ENCODE assay signal across 12 cellular contexts in the genomic region with DNA sequence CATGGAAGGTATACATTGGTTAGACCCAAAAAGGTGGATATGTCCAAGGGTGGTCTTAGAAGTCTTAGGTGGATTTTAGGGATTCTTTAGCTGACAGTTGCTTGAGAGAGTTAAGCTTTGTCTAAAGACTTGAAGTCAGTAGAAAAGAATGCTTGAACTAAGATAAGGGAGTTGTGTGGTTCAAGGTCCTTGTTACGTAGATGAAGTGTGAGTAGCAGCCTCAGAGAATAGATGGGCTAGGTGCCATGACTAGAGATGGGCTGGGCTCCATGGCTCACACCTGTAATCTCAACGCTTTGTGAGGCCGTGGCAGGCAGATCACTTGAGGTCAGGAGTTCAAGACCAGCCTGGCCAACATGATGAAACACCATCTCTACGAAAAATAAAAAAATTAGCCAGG. TPM values are rescaled to one million over a fixed set of nuclear protein-coding genes. Genes with fewer than 3 reads are reported as not detected.
DNase-seq lines count a peak whose midpoint lies in the region; ATAC-seq and TF ChIP-seq lines count a peak whose summit lies in the region.
"Had no signal": no experiment of that assay in that cellular context is flagged by ENCODE, and none has a peak within 500 bp of the region (broad histone marks: within the 10 kb centered on the region; RNA-seq: fewer than 3 reads in every experiment).

No MANE protein-coding gene starts in this region.

- H3K4me1 ChIP-seq in BLaER1 treated with 17β-estradiol and CSF1 and Interleukin-3, amounts not matched to agents 10 nM and 100 nM: peaks cover 8 to 23% (median 14%) of the 10 kb centered on the region in 10 experiments; a peak in 19 of 20 replicates
- no peaks in the 10 kb centered on the region; the same call in none of the 2 replicates for H3K4me1 ChIP-seq in H9 (ENCODE audit: insufficient read depth, low read length)
- H3K4me1 ChIP-seq in mesenchymal stem cell (ENCODE audit: control insufficient read depth, insufficient read depth, low read depth, low read length): peaks cover 3% of the 10 kb centered on the region
- peaks cover 0 to 6% of the 10 kb centered on the region in 2 donors for H3K4me1 ChIP-seq in thyroid gland

- H3K79me1 ChIP-seq in H9 (ENCODE audit: insufficient read depth, low read depth, low read length, poor library complexity, severe bottlenecking): no peaks in the 10 kb centered on the region
- H3K79me1 ChIP-seq in mesenchymal stem cell (replicated peaks; ENCODE audit: low read length, poor library complexity, severe bottlenecking): peaks cover 3% of the 10 kb centered on the region

- no peaks in the 10 kb centered on the region for H3K27me3 ChIP-seq in BLaER1 treated with 17β-estradiol and CSF1 and Interleukin-3, amounts not matched to agents 10 nM and 100 nM
- H3K27me3 ChIP-seq in H9 (ENCODE audit: insufficient read depth, low read length) (no peaks in the 10 kb centered on the region), mesenchymal stem cell (ENCODE audit: control insufficient read depth in 1 of 2, insufficient read depth in 1 of 2, low read length in 2 of 2) (no peaks in the 10 kb centered on the region), thyroid gland (no peaks in the 10 kb centered on the region)
- H3K27me3 ChIP-seq: right lobe of liver had no signal

- H4K20me1 ChIP-seq in BLaER1 treated with 17β-estradiol and CSF1 and Interleukin-3, amounts not matched to agents 10 nM and 100 nM: peaks cover 0 to 6% (median 0%) of the 10 kb centered on the region in 11 experiments; a peak in 1 of 22 replicates
- no peaks in the 10 kb centered on the region for H4K20me1 ChIP-seq in H9 (ENCODE audit: control insufficient read depth, insufficient read depth, insufficient read length)

- H3K4me2 ChIP-seq in BLaER1 treated with 17β-estradiol and CSF1 and Interleukin-3, amounts not matched to agents 10 nM and 100 nM: peak overlapping the region; percentile 75 to 99 (median 94); a peak in 16 of 22 replicates
- no peak overlapping the region for H3K4me2 ChIP-seq in H9 (ENCODE audit: insufficient read depth, insufficient read length, low read length)
- H3K4me2 ChIP-seq in mesenchymal stem cell (ENCODE audit: low read length, poor library complexity, severe bottlenecking): no peak overlapping the region

- H3T11ph ChIP-seq in H9 (ENCODE audit: low read length): no peak overlapping the region

- WGBS in H9 (ENCODE audit: extremely low coverage, insufficient read length, low lambda C conversion rate): no CpG with 5 or more reads among the region's 4 CpGs
- WGBS in mesenchymal stem cell: 100% methylated on average over 4 of the region's 4 CpGs
- WGBS in thyroid gland, 2 donors: 87 to 95% methylated on average over 4 of the region's 4 CpGs

- H3K18ac ChIP-seq in H9 (ENCODE audit: insufficient read length, low read depth, low read length) (no peak overlapping the region), mesenchymal stem cell (ENCODE audit: low read depth in 1 of 2, low read length in 2 of 2) (no peak overlapping the region)

- H3K27ac Mint-ChIP-seq in H9: peak overlapping the region in 1 of 3 experiments; percentile 99; a peak in 2 of 7 replicates
- H3K27ac Mint-ChIP-seq in activated naive CD8-positive, alpha-beta T cell treated with anti-CD3 and anti-CD28 coated beads, Interleukin-2, amount 50 U/mL, for 24 hours: no peak overlapping the region
- peak overlapping the region; percentile 96 for H3K27ac Mint-ChIP-seq in mesothelial cell of epicardium

- no peaks in the 10 kb centered on the region for H3K79me2 ChIP-seq in H9 (ENCODE audit: insufficient read depth, low read length)

- no peak overlapping the region for H4K5ac ChIP-seq in H9 (ENCODE audit: insufficient read length, low read depth, low read length)

- no peak for TF ChIP-seq POLR2A in thyroid gland (IDR thresholded peaks at IDR 0.05)

- no peak overlapping the region for H3K56ac ChIP-seq in H9 (ENCODE audit: insufficient read length, low read depth, low read length)

- no peak overlapping the region for H2BK120ac ChIP-seq in H9 (ENCODE audit: low read depth, low read length, poor library complexity, severe bottlenecking)
- no peak overlapping the region for H2BK120ac ChIP-seq in mesenchymal stem cell (ENCODE audit: low read depth, low read length)

- ATAC-seq in activated naive CD8-positive, alpha-beta T cell treated with anti-CD3 and anti-CD28 coated beads, Interleukin-2, amount 50 U/mL, for 24 hours: no peak
- ATAC-seq: right lobe of liver had no signal

- H3K27me3 Mint-ChIP-seq in H9 (ENCODE audit: low read depth): no peaks in the 10 kb centered on the region
- H3K27me3 Mint-ChIP-seq in activated naive CD8-positive, alpha-beta T cell treated with anti-CD3 and anti-CD28 coated beads, Interleukin-2, amount 50 U/mL, for 24 hours: no peaks in the 10 kb centered on the region
- no peaks in the 10 kb centered on the region for H3K27me3 Mint-ChIP-seq in mesothelial cell of epicardium (ENCODE audit: low read depth)

- H3K23ac ChIP-seq in H9 (ENCODE audit: insufficient read length, low read depth, low read length): no peak overlapping the region
- H3K23ac ChIP-seq in mesenchymal stem cell (ENCODE audit: low read length in 2 of 2): no peak overlapping the region

- peaks cover 23 to 29% of the 10 kb centered on the region in 2 experiments for H3K4me1 Mint-ChIP-seq in H9
- peaks cover 29% of the 10 kb centered on the region for H3K4me1 Mint-ChIP-seq in activated naive CD8-positive, alpha-beta T cell treated with anti-CD3 and anti-CD28 coated beads, Interleukin-2, amount 50 U/mL, for 24 hours
- H3K4me1 Mint-ChIP-seq in mesothelial cell of epicardium: peaks cover 27% of the 10 kb centered on the region

- H3K4me3 Mint-ChIP-seq in H9 (peak overlapping the region; percentile 79 to 88; a peak in 2 of 5 replicates), mesothelial cell of epicardium (peak overlapping the region; percentile 86)
- peak overlapping the region; percentile 84 for H3K4me3 Mint-ChIP-seq in activated naive CD8-positive, alpha-beta T cell treated with anti-CD3 and anti-CD28 coated beads, Interleukin-2, amount 50 U/mL, for 24 hours

- H3K27ac ChIP-seq in BLaER1 treated with 17β-estradiol and CSF1 and Interleukin-3, amounts not matched to agents 10 nM and 100 nM: no peak overlapping the region
- H3K27ac ChIP-seq in H9 (ENCODE audit: insufficient read length, low read depth, low read length) (no peak overlapping the region), mesenchymal stem cell (ENCODE audit: low read length, poor library complexity, severe bottlenecking) (no peak overlapping the region), thyroid gland (no peak overlapping the region)
- H3K27ac ChIP-seq: right lobe of liver had no signal

- H2BK12ac ChIP-seq in H9 (ENCODE audit: insufficient read length, low read depth, low read length): no peak overlapping the region
- no peak overlapping the region for H2BK12ac ChIP-seq in mesenchymal stem cell (ENCODE audit: low read length in 2 of 2)

- H3K36me3 Mint-ChIP-seq in H9 (ENCODE audit: insufficient read depth in 1 of 3, low read depth in 3 of 3) (peaks cover 0 to 4% (median 3%) of the 10 kb centered on the region in 3 experiments; a peak in 4 of 7 replicates), mesothelial cell of epicardium (peaks cover 2% of the 10 kb centered on the region)
- peaks cover 9% of the 10 kb centered on the region for H3K36me3 Mint-ChIP-seq in activated naive CD8-positive, alpha-beta T cell treated with anti-CD3 and anti-CD28 coated beads, Interleukin-2, amount 50 U/mL, for 24 hours (ENCODE audit: low read depth)

- H2BK20ac ChIP-seq in H9 (ENCODE audit: low read depth, low read length, poor library complexity, severe bottlenecking): no peak overlapping the region

- H3K14ac ChIP-seq in H9 (ENCODE audit: insufficient read depth, low read length) (no peak overlapping the region), mesenchymal stem cell (ENCODE audit: low read length in 2 of 2) (no peak overlapping the region)

- peaks cover 4% of the 10 kb centered on the region for H3K23me2 ChIP-seq in H9 (ENCODE audit: insufficient read length, low read depth, low read length, poor library complexity, severe bottlenecking)

- 0 out of 20 replicates have a peak overlapping the region, but pooled peaks of 1 of the 10 experiments have one; percentile 76 for H3K4me3 ChIP-seq in BLaER1 treated with 17β-estradiol and CSF1 and Interleukin-3, amounts not matched to agents 10 nM and 100 nM
- no peak overlapping the region for H3K4me3 ChIP-seq in mesenchymal stem cell (ENCODE audit: insufficient read depth in 1 of 2, low read depth in 1 of 2, low read length in 2 of 2)
- H3K4me3 ChIP-seq in thyroid gland (replicated peaks in 1 of 3): no peak overlapping the region

- H4K91ac ChIP-seq in H9 (ENCODE audit: insufficient read length, low read depth, low read length) (no peak overlapping the region), mesenchymal stem cell (ENCODE audit: low read length) (no peak overlapping the region)

- H2BK15ac ChIP-seq in H9 (ENCODE audit: low read depth, low read length) (no peak overlapping the region), mesenchymal stem cell (ENCODE audit: low read depth, poor library complexity, severe bottlenecking) (no peak overlapping the region)

- H2BK5ac ChIP-seq in H9 (ENCODE audit: insufficient read length, low read length) (no peak overlapping the region), mesenchymal stem cell (ENCODE audit: low read depth, low read length, poor library complexity, severe bottlenecking) (no peak overlapping the region)

- H3K4ac ChIP-seq in H9 (ENCODE audit: low read depth, low read length) (no peak overlapping the region), mesenchymal stem cell (ENCODE audit: low read depth in 1 of 2, low read length in 2 of 2) (no peak overlapping the region)

- no peak for DNase-seq in H9
- DNase-seq in activated naive CD8-positive, alpha-beta T cell treated with anti-CD3 and anti-CD28 coated beads, Interleukin-2, amount 50 U/mL, for 24 hours: no peak
- no peak for DNase-seq in mesothelial cell of epicardium (ENCODE audit: low spot score in 2 of 2, unreplicated experiment in 2 of 2)
- no peak for DNase-seq in NCI-H146 treated with DMSO at 0.1 percent for 48 hours (lab: John Stamatoyannopoulos, UW; ENCODE audit: unreplicated experiment)
- no peak for DNase-seq in EL
- DNase-seq in mesenchymal stem cell: no peak
- DNase-seq in thyroid gland: no peak
- DNase-seq: GDM1, NCI-H1417, NCI-H524, right lobe of liver had no signal

- intact Hi-C loops in thyroid gland (cut with DNase I): no loop called here

- H2AK5ac ChIP-seq in H9 (ENCODE audit: insufficient read length, low read length) (no peak overlapping the region), mesenchymal stem cell (ENCODE audit: low read length, severe bottlenecking) (no peak overlapping the region)

- peaks cover 0 to 33% (median 23%) of the 10 kb centered on the region in 11 experiments; a peak in 12 of 22 replicates for H3K36me3 ChIP-seq in BLaER1 treated with 17β-estradiol and CSF1 and Interleukin-3, amounts not matched to agents 10 nM and 100 nM
- H3K36me3 ChIP-seq in mesenchymal stem cell (ENCODE audit: control insufficient read depth in 1 of 2, insufficient read depth in 2 of 2, low read depth in 1 of 2, low read length in 2 of 2): no peaks in the 10 kb centered on the region
- no peaks in the 10 kb centered on the region for H3K36me3 ChIP-seq in thyroid gland
- H3K36me3 ChIP-seq: right lobe of liver had no signal

- H4K8ac ChIP-seq in H9 (replicated peaks; ENCODE audit: insufficient read length, low read depth, low read length) (no peak overlapping the region), mesenchymal stem cell (ENCODE audit: low read length) (no peak overlapping the region)

- H3K9me3 Mint-ChIP-seq in H9: no peaks in the 10 kb centered on the region
- H3K9me3 Mint-ChIP-seq in activated naive CD8-positive, alpha-beta T cell treated with anti-CD3 and anti-CD28 coated beads, Interleukin-2, amount 50 U/mL, for 24 hours: peaks cover 4% of the 10 kb centered on the region
- H3K9me3 Mint-ChIP-seq in mesothelial cell of epicardium: no peaks in the 10 kb centered on the region

- H3K9me3 ChIP-seq in BLaER1 treated with 17β-estradiol and CSF1 and Interleukin-3, amounts not matched to agents 10 nM and 100 nM (replicated peaks in 1 of 11): peaks cover 0 to 6% (median 0%) of the 10 kb centered on the region in 11 experiments; a peak in 4 of 22 replicates
- H3K9me3 ChIP-seq in H9 (ENCODE audit: control insufficient read depth, low read depth, low read length) (no peaks in the 10 kb centered on the region), mesenchymal stem cell (ENCODE audit: control insufficient read depth, low read length) (no peaks in the 10 kb centered on the region), thyroid gland (no peaks in the 10 kb centered on the region)
- H3K9me3 ChIP-seq: right lobe of liver had no signal

- H2AFZ ChIP-seq in H9 (ENCODE audit: low read length) (no peak overlapping the region), mesenchymal stem cell (ENCODE audit: low read depth, low read length) (no peak overlapping the region)

- TF ChIP-seq CTCF in H9 (conservative IDR thresholded peaks at IDR 0.05): no peak
- no peak for TF ChIP-seq CTCF in mesothelial cell of epicardium (IDR thresholded peaks at IDR 0.05; ENCODE audit: unreplicated experiment)
- TF ChIP-seq CTCF in thyroid gland (IDR thresholded peaks at IDR 0.05): no peak

- no peak overlapping the region for H3K9ac ChIP-seq in BLaER1 treated with 17β-estradiol and CSF1 and Interleukin-3, amounts not matched to agents 10 nM and 100 nM
- H3K9ac ChIP-seq in H9 (ENCODE audit: extremely low read depth, insufficient read length, low read length): no peak overlapping the region
- no peak overlapping the region for H3K9ac ChIP-seq in mesenchymal stem cell (ENCODE audit: low read length)

RNA-seq across cellular contexts. Expression of a gene that starts 1.7 kb away (rescaled TPM):
- total RNA-seq in H9 (2021) (6.7 and 7.4 TPM in 2 replicates), mesothelial cell of epicardium (10.0 to 11.9 TPM (median 11.6 TPM) in 3 replicates), thyroid gland (10 to 100 TPM in 1 of 4 donors, 1 to 10 TPM in 3; 4.0 to 11.7 (median 4.7) TPM)
- 5.1 TPM for polyA plus RNA-seq in mesenchymal stem cell (2013, experiment 1 of 2)
- polyA plus RNA-seq in mesenchymal stem cell (2013, experiment 2 of 2): 5.0 TPM

Comparison
In these comparisons a context has a peak if more than half of its experiments do, and no peak if none do; other contexts are left out.
1. H3K4me2 ChIP-seq: peak in BLaER1 treated with 17β-estradiol and CSF1 and Interleukin-3, amounts not matched to agents 10 nM and 100 nM (11 of 11); none in H9 (single experiment) and mesenchymal stem cell (single experiment).
2. Peak in every context shown above with its lines, with median percentiles within 50 percentile points of each other: H3K4me3 Mint-ChIP-seq.